ENCODE assay signal across 17 cellular contexts in genomic region chr21:34606051-34606450, GRCh38. TPM values are rescaled to one million over a fixed set of nuclear protein-coding genes. Genes with fewer than 3 reads are reported as not detected.
DNase-seq lines count a peak whose midpoint lies in the region; ATAC-seq and TF ChIP-seq lines count a peak whose summit lies in the region.
"Had no signal": no experiment of that assay in that cellular context is flagged by ENCODE, and none has a peak within 500 bp of the region (broad histone marks: within the 10 kb centered on the region; RNA-seq: fewer than 3 reads in every experiment).

No MANE protein-coding gene starts in this region.

- H2AK5ac ChIP-seq in mesendoderm (ENCODE audit: low read length) = no peak overlapping the region

- H3K18ac ChIP-seq in mesendoderm (ENCODE audit: low read length) = no peak overlapping the region

- no peaks in the 10 kb centered on the region for H3K79me2 ChIP-seq in mesendoderm (ENCODE audit: control insufficient read depth, insufficient read depth, low read length)

- H3K27me3 ChIP-seq in dorsolateral prefrontal cortex (no peaks in the 10 kb centered on the region), mesendoderm (ENCODE audit: insufficient read depth, low read length, poor library complexity) (no peaks in the 10 kb centered on the region), gastrocnemius medialis (no peaks in the 10 kb centered on the region)

- TF ChIP-seq POLR2A in gastrocnemius medialis (IDR thresholded peaks at IDR 0.05) = no peak
- TF ChIP-seq POLR2A in lower leg skin (IDR thresholded peaks at IDR 0.05) = no peak

- H3K36me3 ChIP-seq in mesendoderm (ENCODE audit: control insufficient read depth, insufficient read depth, low read length) (no peaks in the 10 kb centered on the region), gastrocnemius medialis (no peaks in the 10 kb centered on the region)

- H2BK5ac ChIP-seq in mesendoderm (ENCODE audit: low read length) = no peak overlapping the region

- no peak overlapping the region for H3K4ac ChIP-seq in mesendoderm (ENCODE audit: low read depth, low read length)

- intact Hi-C loops in dorsolateral prefrontal cortex (cut with DNase I) = loop anchor here in 1 of 2 donors (10.0 kb wide), 1 partner anchor 531 kb away; the partner anchor contains the start of genes MRPS6 and SLC5A3
- intact Hi-C loops in gastrocnemius medialis (cut with DNase I; ENCODE audit: low total_unique reads) = no loop called here
- intact Hi-C loops in lower leg skin (cut with DNase I; ENCODE audit: low total_unique reads) = no loop called here

- TF ChIP-seq CTCF in dorsolateral prefrontal cortex (IDR thresholded peaks at IDR 0.05 in 54 of 56, conservative IDR thresholded peaks at IDR 0.05 in 2 of 56; ENCODE audit: low read depth in 1 of 56, partially characterized antibody in 56 of 56) = peak in 4 of 56 donors; percentile 11 to 27 (median 22)
- no peak for TF ChIP-seq CTCF in gastrocnemius medialis (IDR thresholded peaks at IDR 0.05 in 4 of 5, conservative IDR thresholded peaks at IDR 0.05 in 1 of 5)
- TF ChIP-seq CTCF in lower leg skin (IDR thresholded peaks at IDR 0.05) = no peak

- H3K4me1 ChIP-seq in mesendoderm (ENCODE audit: control insufficient read depth, low read depth, low read length) = no peaks in the 10 kb centered on the region
- H3K4me1 ChIP-seq in gastrocnemius medialis = peaks cover 3 to 4% of the 10 kb centered on the region in 2 donors

- no peaks in the 10 kb centered on the region for H3K9me3 ChIP-seq in gastrocnemius medialis

- H3K4me2 ChIP-seq in mesendoderm (ENCODE audit: low read length) = no peak overlapping the region

- H3K9ac ChIP-seq in mesendoderm (ENCODE audit: low read length) = no peak overlapping the region

- no peak overlapping the region for H3K56ac ChIP-seq in mesendoderm (ENCODE audit: low read length)

- H3K23ac ChIP-seq in mesendoderm (ENCODE audit: low read length) = no peak overlapping the region

- WGBS in mesendoderm (ENCODE audit: extremely low coverage, insufficient coverage, low lambda C conversion rate) = no CpG with 5 or more reads among the region's 7 CpGs
- WGBS in lower leg skin, 2 donors = 87 to 94% methylated on average over 7 of the region's 7 CpGs

- no peaks in the 10 kb centered on the region for H3K79me1 ChIP-seq in mesendoderm (ENCODE audit: low read length)

- H4K5ac ChIP-seq in mesendoderm (ENCODE audit: low read length) = no peak overlapping the region

- in situ Hi-C loops in gastrocnemius medialis (cut with MboI; ENCODE audit: low sequenced_read_pairs in 4 of 4) = loop anchor here in 2 of 4 donors (25.0 kb wide), 1 partner anchor 694 kb away; the partner anchor contains the start of gene ATP5PO (in 2 of the 2)

- H4K8ac ChIP-seq in mesendoderm (ENCODE audit: low read depth, low read length) = no peak overlapping the region

- no peak overlapping the region for H2BK15ac ChIP-seq in mesendoderm (replicated peaks; ENCODE audit: low read depth)

- H3K4me3 ChIP-seq in dorsolateral prefrontal cortex = peak overlapping the region in 8 of 59 donors; percentile 1 to 33 (median 8)
- H3K4me3 ChIP-seq in mesendoderm (ENCODE audit: low read length) = no peak overlapping the region
- no peak overlapping the region for H3K4me3 ChIP-seq in gastrocnemius medialis
- no peak overlapping the region for H3K4me3 ChIP-seq in lower leg skin (ENCODE audit: low read depth, poor library complexity, severe bottlenecking)

- peak in 32 of 56 donors; percentile 18 to 76 (median 48) for DNase-seq in amygdala (lab: John Stamatoyannopoulos, UW)
- DNase-seq in dorsolateral prefrontal cortex = peak in 8 of 10 donors; percentile 27 to 72 (median 60)
- DNase-seq in mesendoderm = peak; percentile 19
- DNase-seq in gastrocnemius medialis = no peak
- no peak for DNase-seq in lower leg skin (ENCODE audit: low spot score in 2 of 2)
- DNase-seq: CD8-positive, alpha-beta memory T cell; DMS53; EL; KG1; NCI-H1694 treated with DMSO at 0.1 percent for 48 hours; NCI-H510A; NCI-H748 treated with DMSO at 0.1 percent for 48 hours; OCI-M1; SHP77 treated with DMSO at 0.1 percent for 48 hours had no signal

- H3K27ac ChIP-seq in dorsolateral prefrontal cortex (peak overlapping the region in 58 of 59 donors; percentile 50 to 96 (median 86)), mesendoderm (ENCODE audit: low read depth, low read length) (no peak overlapping the region), temporal lobe (ENCODE audit: low read depth, low read length) (peak overlapping the region; percentile 84), gastrocnemius medialis (no peak overlapping the region)

- H2BK120ac ChIP-seq in mesendoderm (ENCODE audit: low read depth, low read length) = no peak overlapping the region

- ATAC-seq in gastrocnemius medialis (no peak), GM21447 (IDR thresholded peaks at IDR 0.05; ENCODE audit: unreplicated experiment) (no peak)
- ATAC-seq: HepG2 had no signal

RNA-seq across cellular contexts. Expression of gene RCAN1, which starts 8.9 kb away (rescaled TPM):
- total RNA-seq in dorsolateral prefrontal cortex (10 to 100 TPM; 37.2 to 79.7 (median 53.2) TPM), temporal lobe (65.2 TPM), gastrocnemius medialis (10 to 100 TPM; 21.7 to 37.9 (median 33.2) TPM), lower leg skin (10 to 100 TPM; 18.8 to 29.0 (median 19.4) TPM)
- polyA plus RNA-seq in mesendoderm (2013, experiment 1 of 2) = 4.2 TPM
- polyA plus RNA-seq in mesendoderm (2013, experiment 2 of 2) = 3.9 TPM

Comparison
In these comparisons a context has a peak if more than half of its experiments do, and no peak if none do; other contexts are left out.
1. DNase-seq: peak in amygdala (32 of 56), dorsolateral prefrontal cortex (8 of 10) and mesendoderm (single experiment); none in gastrocnemius medialis (0 of 2) and lower leg skin (0 of 2).
2. H3K27ac ChIP-seq: peak in dorsolateral prefrontal cortex (58 of 59) and temporal lobe (single experiment); none in mesendoderm (single experiment) and gastrocnemius medialis (0 of 4).